ENCODE assay signal across 17 cellular contexts in the genomic region with DNA sequence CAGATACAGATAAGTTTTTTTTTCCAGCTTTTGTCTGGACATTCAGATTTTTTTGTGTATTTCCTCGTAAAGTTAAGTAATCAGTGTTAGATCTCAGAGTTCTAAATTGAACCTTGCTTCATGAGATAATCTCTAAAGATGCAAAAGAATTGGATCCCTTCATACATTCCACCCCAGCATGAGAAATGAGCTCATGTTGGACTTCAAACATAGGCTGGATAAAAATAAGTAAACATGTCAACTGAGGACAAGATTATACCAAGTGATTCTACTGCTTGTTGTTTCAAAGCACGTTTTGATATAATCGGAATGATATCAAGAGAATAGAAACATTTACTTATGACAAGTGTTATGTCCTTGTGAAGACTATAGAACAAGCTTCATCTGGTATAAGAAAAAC.
A peak's percentile ranks its signal among the peaks of the same experiment; 100 is the strongest.
DNase-seq lines count a peak whose midpoint lies in the region; ATAC-seq and TF ChIP-seq lines count a peak whose summit lies in the region.
"Had no signal": no experiment of that assay in that cellular context is flagged by ENCODE, and none has a peak within 500 bp of the region (broad histone marks: within the 10 kb centered on the region; RNA-seq: fewer than 3 reads in every experiment).

No MANE protein-coding gene starts in this region.

- H3K27me3 Mint-ChIP-seq in naive thymus-derived CD4-positive, alpha-beta T cell = no peaks in the 10 kb centered on the region
- H3K27me3 Mint-ChIP-seq: CD4-positive, alpha-beta memory T cell had no signal

- intact Hi-C loops in PC-9 (cut with micrococcal nuclease; ENCODE audit: unreplicated experiment) = loop anchor here (5.0 kb wide), 1 partner anchor 1045 kb away; no protein-coding TSS in a partner anchor
- intact Hi-C loops in gastrocnemius medialis (cut with DNase I; ENCODE audit: low total_unique reads) = no loop called here
- intact Hi-C loops in naive thymus-derived CD4-positive, alpha-beta T cell (cut with micrococcal nuclease) = no loop called here

- peak overlapping the region; percentile 18; the same call in 1 of the 2 replicates for H2AFZ ChIP-seq in PC-9
- H2AFZ ChIP-seq: GM23248 had no signal

- no peaks in the 10 kb centered on the region for H3K4me1 Mint-ChIP-seq in naive thymus-derived CD4-positive, alpha-beta T cell
- H3K4me1 Mint-ChIP-seq: CD4-positive, alpha-beta memory T cell had no signal

- TF ChIP-seq POLR2A in gastrocnemius medialis (IDR thresholded peaks at IDR 0.05) = no peak

- CTCF ChIA-PET in PC-9 (lab: Charles Lee) = no interaction called here
- CTCF ChIA-PET in naive thymus-derived CD4-positive, alpha-beta T cell (lab: Charles Lee) = no interaction called here

- POLR2A ChIA-PET in PC-9 (lab: Charles Lee; ENCODE audit: unreplicated experiment) = no interaction called here
- POLR2A ChIA-PET in naive thymus-derived CD4-positive, alpha-beta T cell (lab: Charles Lee) = no interaction called here

- H3K4me3 Mint-ChIP-seq in naive thymus-derived CD4-positive, alpha-beta T cell = no peak overlapping the region
- H3K4me3 Mint-ChIP-seq: CD4-positive, alpha-beta memory T cell had no signal

- H3K27ac ChIP-seq in 22Rv1 = peak overlapping the region; percentile 49
- H3K27ac ChIP-seq in PC-9 = no peak overlapping the region
- H3K27ac ChIP-seq in gastrocnemius medialis = peak overlapping the region; percentile 27 to 33 (median 30)
- no peak overlapping the region for H3K27ac ChIP-seq in naive thymus-derived CD4-positive, alpha-beta T cell (ENCODE audit: low read depth, low read length)
- H3K27ac ChIP-seq: GM23248 had no signal

- H3F3A ChIP-seq in PC-9 (ENCODE audit: insufficient read depth, low read depth) = no peaks in the 10 kb centered on the region

- H4K20me1 ChIP-seq in PC-9 (ENCODE audit: insufficient read depth) = no peaks in the 10 kb centered on the region

- H3K9me3 Mint-ChIP-seq in naive thymus-derived CD4-positive, alpha-beta T cell = no peaks in the 10 kb centered on the region
- peaks cover 0 to 2% of the 10 kb centered on the region in 2 donors for H3K9me3 Mint-ChIP-seq in activated naive CD4-positive, alpha-beta T cell treated with anti-CD3 and anti-CD28 coated beads, Interleukin-2, amount 50 U/mL, for 72 hours
- H3K9me3 Mint-ChIP-seq: CD4-positive, alpha-beta memory T cell had no signal

- no peaks in the 10 kb centered on the region for H3K36me3 ChIP-seq in PC-9 (ENCODE audit: low read depth)
- no peaks in the 10 kb centered on the region for H3K36me3 ChIP-seq in gastrocnemius medialis
- no peaks in the 10 kb centered on the region for H3K36me3 ChIP-seq in naive thymus-derived CD4-positive, alpha-beta T cell (ENCODE audit: control insufficient read depth in 2 of 3, insufficient read depth in 3 of 3, low read length in 3 of 3)

- H3K9me2 ChIP-seq in PC-9 (ENCODE audit: insufficient read depth) = no peaks in the 10 kb centered on the region

- H3K4me2 ChIP-seq in PC-9 = no peak overlapping the region

- no peak for TF ChIP-seq CTCF in 22Rv1 (IDR thresholded peaks at IDR 0.05)
- no peak for TF ChIP-seq CTCF in PC-9 (conservative IDR thresholded peaks at IDR 0.05)
- TF ChIP-seq CTCF in choroid plexus epithelial cell (conservative IDR thresholded peaks at IDR 0.05; ENCODE audit: low read depth, low read length) = no peak
- no peak for TF ChIP-seq CTCF in gastrocnemius medialis (IDR thresholded peaks at IDR 0.05 in 4 of 5, conservative IDR thresholded peaks at IDR 0.05 in 1 of 5)

- in situ Hi-C loops in gastrocnemius medialis (cut with MboI; ENCODE audit: low sequenced_read_pairs in 4 of 4) = no loop called here

- H3K4me1 ChIP-seq in PC-9 (replicated peaks; ENCODE audit: insufficient read depth) (no peaks in the 10 kb centered on the region), gastrocnemius medialis (peaks cover 7 to 13% of the 10 kb centered on the region in 2 donors)
- no peaks in the 10 kb centered on the region for H3K4me1 ChIP-seq in naive thymus-derived CD4-positive, alpha-beta T cell (ENCODE audit: control insufficient read depth in 2 of 2, insufficient read depth in 2 of 2, low read length in 2 of 2)

- no peaks in the 10 kb centered on the region for H3K9me3 ChIP-seq in PC-9 (ENCODE audit: insufficient read depth, low read depth)
- H3K9me3 ChIP-seq in gastrocnemius medialis = no peaks in the 10 kb centered on the region
- no peaks in the 10 kb centered on the region for H3K9me3 ChIP-seq in naive thymus-derived CD4-positive, alpha-beta T cell (ENCODE audit: control insufficient read depth in 2 of 3, low read length in 3 of 3)

- H3K27ac Mint-ChIP-seq in naive thymus-derived CD4-positive, alpha-beta T cell = no peak overlapping the region
- H3K27ac Mint-ChIP-seq in activated naive CD4-positive, alpha-beta T cell treated with anti-CD3 and anti-CD28 coated beads, Interleukin-2, amount 50 U/mL, for 72 hours = no peak overlapping the region
- H3K27ac Mint-ChIP-seq: CD4-positive, alpha-beta memory T cell had no signal

- no peaks in the 10 kb centered on the region for H3K79me2 ChIP-seq in PC-9 (ENCODE audit: low read depth)

- no peaks in the 10 kb centered on the region for H3K27me3 ChIP-seq in PC-9 (ENCODE audit: insufficient read depth, low read depth)
- H3K27me3 ChIP-seq in gastrocnemius medialis = no peaks in the 10 kb centered on the region
- H3K27me3 ChIP-seq in naive thymus-derived CD4-positive, alpha-beta T cell (ENCODE audit: control insufficient read depth in 2 of 2, insufficient read depth in 2 of 2, low read length in 2 of 2) = no peaks in the 10 kb centered on the region

- H3K4me3 ChIP-seq in PC-9 (no peak overlapping the region), choroid plexus epithelial cell (ENCODE audit: low read depth, low read length) (no peak overlapping the region), gastrocnemius medialis (no peak overlapping the region)
- no peak overlapping the region for H3K4me3 ChIP-seq in naive thymus-derived CD4-positive, alpha-beta T cell (ENCODE audit: low read length)
- H3K4me3 ChIP-seq: GM23248 had no signal

- ATAC-seq in gastrocnemius medialis (no peak), GM18517 (IDR thresholded peaks at IDR 0.05; ENCODE audit: unreplicated experiment) (no peak)
- no peak for ATAC-seq in naive thymus-derived CD4-positive, alpha-beta T cell
- ATAC-seq in activated naive CD4-positive, alpha-beta T cell treated with anti-CD3 and anti-CD28 coated beads, Interleukin-2, amount 50 U/mL, for 72 hours = no peak

- H3K36me3 Mint-ChIP-seq in naive thymus-derived CD4-positive, alpha-beta T cell = no peaks in the 10 kb centered on the region
- H3K36me3 Mint-ChIP-seq in activated naive CD4-positive, alpha-beta T cell treated with anti-CD3 and anti-CD28 coated beads, Interleukin-2, amount 50 U/mL, for 72 hours = no peaks in the 10 kb centered on the region
- H3K36me3 Mint-ChIP-seq: CD4-positive, alpha-beta memory T cell had no signal

- no peak for DNase-seq in PC-9
- DNase-seq in choroid plexus epithelial cell (ENCODE audit: low read depth) = peak; percentile 13
- DNase-seq in gastrocnemius medialis = no peak
- no peak for DNase-seq in naive thymus-derived CD4-positive, alpha-beta T cell
- no peak for DNase-seq in activated naive CD4-positive, alpha-beta T cell treated with anti-CD3 and anti-CD28 coated beads, Interleukin-2, amount 50 U/mL, for 72 hours (ENCODE audit: low spot score in 2 of 2)
- DNase-seq in DMS153 (lab: John Stamatoyannopoulos, UW) = no peak
- DNase-seq: 8988T; C1 segment of cervical spinal cord; Calu3; CD4-positive, alpha-beta memory T cell; COR-L47; DND-41; H7; HCEC 1CT had no signal

- BruUV-seq in PC-9 (replicated peaks; lab: Mats Ljungman, UMichigan) = no TSS peak

Comparison
In these comparisons a context has a peak if more than half of its experiments do, and no peak if none do; other contexts are left out.
1. H3K27ac ChIP-seq: peak in 22Rv1 (single experiment) and gastrocnemius medialis (4 of 4); none in PC-9 (single experiment) and naive thymus-derived CD4-positive, alpha-beta T cell (single experiment).